Comparison of ENCODE assay signal across 27 cellular contexts in genomic region chr2:102129082-102129481, GRCh38. TPM values are rescaled to one million over a fixed set of nuclear protein-coding genes. Genes with fewer than 3 reads are reported as not detected.
"Had no signal": no experiment of that assay in that cellular context is flagged by ENCODE, and none has a peak within 500 bp of the region (broad histone marks: within the 10 kb centered on the region; RNA-seq: fewer than 3 reads in every experiment).

No MANE protein-coding gene starts in this region.

- DNase-seq: activated CD4-positive, alpha-beta T cell treated with anti-CD3 and anti-CD28 coated beads, Interleukin-2, amount 10 ng/mL, durations not matched to agents 24 days and 14 days; activated CD4-positive, alpha-beta T cell treated with anti-CD3 and anti-CD28 coated beads, Interleukin-2, amount 50 U/mL, for 4 hours; activated CD8-positive, alpha-beta memory T cell treated with anti-CD3 and anti-CD28 coated beads, Interleukin-2, amount 10 ng/mL, durations not matched to agents 7 days and 5 days; activated CD8-positive, alpha-beta memory T cell treated with anti-CD3 and anti-CD28 coated beads, Interleukin-2, amount 50 U/mL, for 48 hours; activated effector memory CD4-positive, alpha-beta T cell treated with anti-CD3 and anti-CD28 coated beads, Interleukin-2, amount 50 U/mL, for 16 hours; activated naive CD4-positive, alpha-beta T cell; adrenal gland; caudate nucleus; cerebellar nuclear complex; Kasumi-1; MG63; NCI-H1048; NCI-H1105 treated with DMSO at 0.1 percent for 48 hours; NCI-H1436; NCI-H1694; NCI-H1930; NCI-H2081 treated with DMSO at 0.1 percent for 48 hours; NCI-H226; NCI-H524 treated with DMSO at 0.1 percent for 48 hours; SHP77 treated with DMSO at 0.1 percent for 48 hours; SK-N-SH had no signal

- H3K27ac ChIP-seq: adrenal gland had no signal

- H3K9me3 ChIP-seq: SJSA1 had no signal

- H3K36me3 ChIP-seq: adrenal gland, MG63, SJSA1 had no signal

- ATAC-seq: activated CD8-positive, alpha-beta memory T cell treated with anti-CD3 and anti-CD28 coated beads, Interleukin-2, amount 10 ng/mL, durations not matched to agents 7 days and 5 days; Panc1 had no signal

- H3K27me3 ChIP-seq: adrenal gland, MG63, SJSA1 had no signal

- H3K4me3 ChIP-seq: adrenal gland, MG63, SJSA1 had no signal

- FAIRE-seq: bronchial epithelial cell, TTC549 had no signal

RNA-seq across cellular contexts. Expression of gene IL1RL2, which starts 57.7 kb away (rescaled TPM):
- total RNA-seq: activated CD8-positive, alpha-beta memory T cell treated with anti-CD3 and anti-CD28 coated beads, Interleukin-2, amount 10 ng/mL, durations not matched to agents 7 days and 5 days; NCI-H460; RPMI7951; SJSA1 had no signal
